ENCODE assay signal across 11 cellular contexts in the genomic region with DNA sequence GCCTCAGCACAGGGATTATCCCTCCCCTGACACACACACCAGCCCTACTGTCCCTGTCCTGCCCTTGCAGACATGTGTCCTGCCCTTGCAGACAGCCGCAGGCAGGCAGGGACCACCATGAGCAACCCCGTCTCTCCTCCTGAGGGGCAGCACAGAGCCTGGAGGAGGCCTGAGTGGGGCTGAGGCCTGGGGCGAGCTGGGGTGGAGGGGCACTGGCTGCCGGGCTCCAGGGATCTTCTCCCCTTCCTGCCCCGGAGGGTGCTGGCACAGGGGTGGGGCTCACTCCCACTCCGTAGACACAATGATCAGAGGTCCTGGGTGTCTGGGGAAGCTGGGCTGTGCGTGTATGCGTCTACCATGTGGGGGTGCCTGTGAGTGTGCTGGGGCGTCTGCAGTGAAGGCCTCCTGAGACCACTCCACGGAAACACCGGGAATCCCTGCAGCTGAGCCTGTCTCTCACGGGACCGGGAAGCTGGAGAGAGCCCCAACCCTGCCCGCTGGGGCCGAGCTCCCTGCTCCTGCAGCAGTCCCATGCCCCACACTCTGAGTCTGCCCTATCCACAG. TPM values are rescaled to one million over a fixed set of nuclear protein-coding genes. Genes with fewer than 3 reads are reported as not detected.
DNase-seq lines count a peak whose midpoint lies in the region; ATAC-seq, FAIRE-seq and TF ChIP-seq lines count a peak whose summit lies in the region.
"Had no signal": no experiment of that assay in that cellular context is flagged by ENCODE, and none has a peak within 500 bp of the region (broad histone marks: within the 10 kb centered on the region; RNA-seq: fewer than 3 reads in every experiment).

No MANE protein-coding gene starts in this region.

- 45% methylated on average over 15 of the region's 15 CpGs for WGBS in right cardiac atrium
- WGBS in suprapubic skin = 50% methylated on average over 1 of the region's 15 CpGs

- ATAC-seq in right cardiac atrium = peak in 1 of 2 donors; percentile 2

- TF ChIP-seq CTCF in suprapubic skin (IDR thresholded peaks at IDR 0.05) = no peak

- H3K27me3 ChIP-seq in right cardiac atrium (ENCODE audit: control insufficient read depth, insufficient read depth) (no peaks in the 10 kb centered on the region), suprapubic skin (no peaks in the 10 kb centered on the region)

- POLR2A ChIA-PET in activated CD4-positive, alpha-beta memory T cell treated with anti-CD3 and anti-CD28 coated beads for 36 hours (lab: Charles Lee) = interaction anchor here (0.7 to 2.5 kb wide), 5 partner anchors 74 to 118 kb away, joined by 3 to 15 read pairs (median 4); a partner anchor contains a TSS

- H3K27me3 Mint-ChIP-seq in activated CD4-positive, alpha-beta memory T cell treated with anti-CD3 and anti-CD28 coated beads for 36 hours = no peaks in the 10 kb centered on the region

- H3K9me3 ChIP-seq in right cardiac atrium (ENCODE audit: control insufficient read depth, low read length) (no peaks in the 10 kb centered on the region), suprapubic skin (no peaks in the 10 kb centered on the region)

- peak overlapping the region; percentile 87 for H3K27ac Mint-ChIP-seq in activated CD4-positive, alpha-beta memory T cell treated with anti-CD3 and anti-CD28 coated beads for 36 hours

- DNase-seq in activated CD4-positive, alpha-beta T cell treated with anti-CD3 and anti-CD28 coated beads for 48 hours = peak; percentile 46
- DNase-seq in activated CD4-positive, alpha-beta T cell treated with anti-CD3 and anti-CD28 coated beads, Interleukin-2, amount 50 U/mL, for 1 hour = no peak
- DNase-seq in activated CD4-positive, alpha-beta memory T cell treated with anti-CD3 and anti-CD28 coated beads for 36 hours = peak; percentile 42
- peak in 1 of 3 donors; percentile 70 for DNase-seq in right cardiac atrium
- DNase-seq in suprapubic skin (ENCODE audit: low spot score in 2 of 2) = peak in 1 of 2 donors; percentile 75
- no peak for DNase-seq in NCI-H82 treated with DMSO at 0.1 percent for 48 hours (lab: John Stamatoyannopoulos, UW; ENCODE audit: unreplicated experiment)
- DNase-seq in urothelium cell line (ENCODE audit: low spot score) = no peak
- DNase-seq in iPS-NIHi7 (ENCODE audit: extremely low spot score) = no peak
- DNase-seq: cerebellar nuclear complex, NCI-H2171 had no signal

- peaks cover 4% of the 10 kb centered on the region for H3K36me3 Mint-ChIP-seq in activated CD4-positive, alpha-beta memory T cell treated with anti-CD3 and anti-CD28 coated beads for 36 hours

- no peaks in the 10 kb centered on the region for H3K9me3 Mint-ChIP-seq in activated CD4-positive, alpha-beta memory T cell treated with anti-CD3 and anti-CD28 coated beads for 36 hours

- peaks cover 47% of the 10 kb centered on the region for H3K4me1 Mint-ChIP-seq in activated CD4-positive, alpha-beta memory T cell treated with anti-CD3 and anti-CD28 coated beads for 36 hours (ENCODE audit: low read depth)

- H3K27ac ChIP-seq in right cardiac atrium (ENCODE audit: low read length) = peak overlapping the region; percentile 61
- no peak overlapping the region for H3K27ac ChIP-seq in suprapubic skin

- no peak overlapping the region for H3K4me3 ChIP-seq in right cardiac atrium (ENCODE audit: low read length)
- peak overlapping the region; percentile 10 for H3K4me3 ChIP-seq in suprapubic skin

- H3K4me1 ChIP-seq in right cardiac atrium (ENCODE audit: control insufficient read depth, insufficient read depth, low read length) (peaks cover 11% of the 10 kb centered on the region), suprapubic skin (peaks cover 30% of the 10 kb centered on the region)

- no peak for TF ChIP-seq POLR2A in suprapubic skin (IDR thresholded peaks at IDR 0.05)

- FAIRE-seq in urothelium cell line (lab: Jason Lieb, UNC) = no peak

- no peak for TF ChIP-seq EP300 in suprapubic skin (IDR thresholded peaks at IDR 0.05)

- peak overlapping the region; percentile 85 for H3K4me3 Mint-ChIP-seq in activated CD4-positive, alpha-beta memory T cell treated with anti-CD3 and anti-CD28 coated beads for 36 hours

- no peaks in the 10 kb centered on the region for H3K36me3 ChIP-seq in suprapubic skin

- CTCF ChIA-PET in activated CD4-positive, alpha-beta memory T cell treated with anti-CD3 and anti-CD28 coated beads for 36 hours (lab: Charles Lee) = interaction anchor here (0.6 to 7.1 kb wide), 10 partner anchors 9 to 230 kb away, joined by 3 to 340 read pairs (median 8); a partner anchor contains a TSS

- intact Hi-C loops in activated CD4-positive, alpha-beta memory T cell treated with anti-CD3 and anti-CD28 coated beads for 36 hours (cut with micrococcal nuclease) = loop anchor here (1.0 to 10.0 kb wide), 3 partner anchors 74 to 582 kb away; a partner anchor contains a TSS
- intact Hi-C loops in right cardiac atrium (cut with DNase I) = loop anchor here in 2 of 4 donors (5.0 to 10.0 kb wide), 3 partner anchors 105 to 592 kb away; no protein-coding TSS in a partner anchor

RNA-seq across cellular contexts. Expression of a gene that starts 0.5 kb away (rescaled TPM):
- 1 to 10 TPM; 5.5 to 6.5 TPM for total RNA-seq in activated CD4-positive, alpha-beta memory T cell treated with anti-CD3 and anti-CD28 coated beads for 36 hours
- total RNA-seq in right cardiac atrium = 10 to 100 TPM; 11.4 to 24.0 (median 14.3) TPM
- 11.5 TPM for polyA plus RNA-seq in right cardiac atrium
- total RNA-seq in suprapubic skin = 1 to 10 TPM in 1 of 4 donors, under 1 TPM in 1, not detected in 2; 0.26 to 4.3 TPM
- total RNA-seq: A673 had no signal

RNA-seq across cellular contexts. Expression of a gene that starts 0.6 kb away (rescaled TPM):
- total RNA-seq in activated CD4-positive, alpha-beta memory T cell treated with anti-CD3 and anti-CD28 coated beads for 36 hours = 1 to 10 TPM; 8.2 to 8.8 TPM
- total RNA-seq in right cardiac atrium (10 to 100 TPM in 3 of 4 donors, 1 to 10 TPM in 1; 3.9 to 24.2 (median 15.3) TPM), suprapubic skin (1 to 10 TPM in 2 of 4 donors, not detected in 2; 1.2 to 2.5 TPM)
- 13.4 TPM for polyA plus RNA-seq in right cardiac atrium
- total RNA-seq: A673 had no signal

RNA-seq across cellular contexts. Expression of a gene that starts 32.0 kb away (rescaled TPM):
- total RNA-seq in activated CD4-positive, alpha-beta memory T cell treated with anti-CD3 and anti-CD28 coated beads for 36 hours = 1 to 10 TPM; 1.5 to 2.0 TPM
- total RNA-seq in right cardiac atrium = under 1 TPM in 3 of 4 donors, not detected in 1; 0.23 to 0.51 (median 0.35) TPM
- polyA plus RNA-seq in right cardiac atrium = 0.20 TPM
- total RNA-seq in suprapubic skin = 10 to 100 TPM; 11.4 to 18.0 (median 15.9) TPM
- total RNA-seq: A673 had no signal

Comparison
In these comparisons a context has a peak if more than half of its experiments do, and no peak if none do; other contexts are left out.
1. DNase-seq: peak in activated CD4-positive, alpha-beta T cell treated with anti-CD3 and anti-CD28 coated beads for 48 hours (single experiment) and activated CD4-positive, alpha-beta memory T cell treated with anti-CD3 and anti-CD28 coated beads for 36 hours (single experiment); none in activated CD4-positive, alpha-beta T cell treated with anti-CD3 and anti-CD28 coated beads, Interleukin-2, amount 50 U/mL, for 1 hour (single experiment), NCI-H82 treated with DMSO at 0.1 percent for 48 hours (single experiment), urothelium cell line (single experiment) and iPS-NIHi7 (single experiment).
2. RNA of a gene that starts 32.0 kb away (total RNA-seq): 11.4 to 18.0 TPM in suprapubic skin; 1.5 to 2.0 TPM in activated CD4-positive, alpha-beta memory T cell treated with anti-CD3 and anti-CD28 coated beads for 36 hours and 0.23 to 0.51 TPM in right cardiac atrium; every median in the first group is over 4 times any median in the second.